ENCODE assay signal across 1 cellular context in genomic region chr4:185819144-185819543, GRCh38.
TF ChIP-seq lines count a peak whose summit lies in the region.

No MANE protein-coding gene starts in this region.

TF ChIP-seq in K562, 482 proteins besides CTCF, POLR2A, EP300 and RAD21:
- no peak for TF ChIP-seq PPARD (CRISPR knock-in tag; IDR thresholded peaks at IDR 0.05)
- TF ChIP-seq ZNF445 (CRISPR knock-in tag; IDR thresholded peaks at IDR 0.05; ENCODE audit: low read depth) = no peak
- peak; percentile 69 for TF ChIP-seq RBM25 (IDR thresholded peaks at IDR 0.05; ENCODE audit: low read depth, low read length, severe bottlenecking)
TF ChIP-seq in K562: peak in this region for 1.
